Comparison of ENCODE assay signal across 16 cellular contexts in the genomic region with DNA sequence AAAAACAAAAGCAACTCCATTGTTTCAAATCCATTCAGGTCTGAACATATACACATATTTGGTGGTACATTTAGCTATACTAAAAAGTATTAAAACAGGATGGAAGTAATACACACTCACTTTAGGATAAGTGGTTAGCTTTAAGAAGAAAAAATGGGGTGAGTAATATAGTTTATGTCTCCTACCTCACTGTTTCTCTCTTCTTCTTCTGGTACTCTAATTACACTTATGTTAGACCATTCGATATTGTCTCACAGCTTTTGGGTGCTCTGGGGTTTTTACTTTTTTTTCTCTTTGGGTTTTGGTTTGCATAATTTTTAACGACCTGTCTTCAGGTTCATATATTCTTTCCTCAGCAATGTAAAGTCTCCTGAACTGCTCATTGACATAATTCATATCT.
DNase-seq lines count a peak whose midpoint lies in the region; ATAC-seq, FAIRE-seq and TF ChIP-seq lines count a peak whose summit lies in the region.
"Had no signal": no experiment of that assay in that cellular context is flagged by ENCODE, and none has a peak within 500 bp of the region (broad histone marks: within the 10 kb centered on the region; RNA-seq: fewer than 3 reads in every experiment).

No MANE protein-coding gene starts in this region.

- BruUV-seq in GM12878 (replicated peaks; lab: Mats Ljungman, UMichigan): no TSS peak

- no peaks in the 10 kb centered on the region for H3K79me2 ChIP-seq in GM12878 (ENCODE audit: control insufficient read depth, insufficient read depth, low read length)

- SMC1A ChIA-PET in GM12878 (lab: Charles Lee; ENCODE audit: uncharacterized antibody, unreplicated experiment): interaction anchor here (0.7 to 1.2 kb wide), 2 partner anchors 9 to 108 kb away, joined by 3 read pairs; no protein-coding TSS in a partner anchor

- H3K4me1 Mint-ChIP-seq in activated CD8-positive, alpha-beta T cell treated with anti-CD3 and anti-CD28 coated beads for 36 hours (ENCODE audit: low read depth): peaks cover 14% of the 10 kb centered on the region
- H3K4me1 Mint-ChIP-seq in activated CD8-positive, alpha-beta T cell treated with anti-CD3 and anti-CD28 coated beads, Interleukin-2, amount 10 ng/mL, durations not matched to agents 7 days and 5 days (ENCODE audit: low read depth): peaks cover 14% of the 10 kb centered on the region
- H3K4me1 Mint-ChIP-seq in CD8-positive, alpha-beta memory T cell: peaks cover 0 to 15% (median 11%) of the 10 kb centered on the region in 3 donors

- no peak overlapping the region for H3K27ac ChIP-seq in A549
- H3K27ac ChIP-seq in HEK293 (ENCODE audit: extremely low read depth, low read depth, low read length): no peak overlapping the region
- H3K27ac ChIP-seq in GM12878 (ENCODE audit: control insufficient read depth, insufficient read depth): no peak overlapping the region
- no peak overlapping the region for H3K27ac ChIP-seq in lower lobe of right lung
- H3K27ac ChIP-seq in CD8-positive, alpha-beta memory T cell (ENCODE audit: low read depth, low read length): no peak overlapping the region

- 51% methylated on average over 2 of the region's 2 CpGs for WGBS in A549 (ENCODE audit: missing lambda C conversion rate)
- 2% methylated on average over 2 of the region's 2 CpGs for WGBS in GM12878 (ENCODE audit: insufficient coverage, insufficient replicate concordance, low lambda C conversion rate, missing lambda C conversion rate)

- TF ChIP-seq RAD21 in A549 (conservative IDR thresholded peaks at IDR 0.05 in 1 of 2, IDR thresholded peaks at IDR 0.05 in 1 of 2) (no peak), GM12878 (IDR thresholded peaks at IDR 0.05; ENCODE audit: insufficient read depth, low read depth, low read length) (no peak)

- POLR2A ChIA-PET in activated CD8-positive, alpha-beta T cell treated with anti-CD3 and anti-CD28 coated beads for 36 hours (lab: Charles Lee): interaction anchor here (0.6 kb wide), 1 partner anchor 46 kb away, joined by 3 read pairs; no protein-coding TSS in a partner anchor
- POLR2A ChIA-PET in activated CD8-positive, alpha-beta T cell treated with anti-CD3 and anti-CD28 coated beads, Interleukin-2, amount 10 ng/mL, durations not matched to agents 7 days and 5 days (lab: Charles Lee): no interaction called here
- POLR2A ChIA-PET in A549 (lab: Yijun Ruan, JAX) (no interaction called here), HEK293 (lab: Yijun Ruan, JAX) (no interaction called here), GM12878 (lab: Charles Lee) (no interaction called here)
- POLR2A ChIA-PET in CD8-positive, alpha-beta memory T cell (lab: Charles Lee): no interaction called here

- TF ChIP-seq POLR2A in A549 (IDR thresholded peaks at IDR 0.05; ENCODE audit: low read length): no peak
- TF ChIP-seq POLR2A in GM12878 (IDR thresholded peaks at IDR 0.05; ENCODE audit: low read depth, low read length): no peak

- no peaks in the 10 kb centered on the region for H3K36me3 Mint-ChIP-seq in activated CD8-positive, alpha-beta T cell treated with anti-CD3 and anti-CD28 coated beads for 36 hours (ENCODE audit: low read depth)
- H3K36me3 Mint-ChIP-seq in activated CD8-positive, alpha-beta T cell treated with anti-CD3 and anti-CD28 coated beads, Interleukin-2, amount 10 ng/mL, durations not matched to agents 7 days and 5 days (ENCODE audit: low read depth): no peaks in the 10 kb centered on the region
- H3K36me3 Mint-ChIP-seq in CD8-positive, alpha-beta memory T cell: no peaks in the 10 kb centered on the region
- H3K36me3 Mint-ChIP-seq: CD4-positive, CD25-positive, alpha-beta regulatory T cell had no signal

- CTCF ChIA-PET in activated CD8-positive, alpha-beta T cell treated with anti-CD3 and anti-CD28 coated beads for 36 hours (lab: Charles Lee): interaction anchor here (1.0 to 1.1 kb wide), 2 partner anchors 8 to 11 kb away, joined by 3 to 9 read pairs; no protein-coding TSS in a partner anchor
- CTCF ChIA-PET in activated CD8-positive, alpha-beta T cell treated with anti-CD3 and anti-CD28 coated beads, Interleukin-2, amount 10 ng/mL, durations not matched to agents 7 days and 5 days (lab: Charles Lee): interaction anchor here (0.9 to 1.1 kb wide), 2 partner anchors 8 to 26 kb away, joined by 3 to 5 read pairs; no protein-coding TSS in a partner anchor
- CTCF ChIA-PET in A549 (lab: Yijun Ruan, JAX) (interaction anchor here (1.2 to 2.3 kb wide), 2 partner anchors 8 to 25 kb away, joined by 7 to 8 read pairs; no protein-coding TSS in a partner anchor), HEK293 (lab: Yijun Ruan, JAX) (interaction anchor here (0.7 kb wide), 2 partner anchors 15 to 200 kb away, joined by 3 to 4 read pairs; no protein-coding TSS in a partner anchor), GM12878 (lab: Yijun Ruan, JAX) (interaction anchor here (0.6 to 0.8 kb wide), 2 partner anchors 8 to 9 kb away, joined by 3 read pairs; no protein-coding TSS in a partner anchor)
- CTCF ChIA-PET in CD8-positive, alpha-beta memory T cell (lab: Charles Lee): no interaction called here

- H3K4me3 ChIP-seq in A549 (no peak overlapping the region), HEK293 (ENCODE audit: low read depth, low read length) (no peak overlapping the region), GM12878 (no peak overlapping the region), lower lobe of right lung (no peak overlapping the region)
- no peak overlapping the region for H3K4me3 ChIP-seq in CD8-positive, alpha-beta memory T cell (ENCODE audit: low read length)

- H3K4me3 Mint-ChIP-seq in activated CD8-positive, alpha-beta T cell treated with anti-CD3 and anti-CD28 coated beads for 36 hours: no peak overlapping the region
- H3K4me3 Mint-ChIP-seq in activated CD8-positive, alpha-beta T cell treated with anti-CD3 and anti-CD28 coated beads, Interleukin-2, amount 10 ng/mL, durations not matched to agents 7 days and 5 days: no peak overlapping the region
- no peak overlapping the region for H3K4me3 Mint-ChIP-seq in CD8-positive, alpha-beta memory T cell
- H3K4me3 Mint-ChIP-seq: CD4-positive, CD25-positive, alpha-beta regulatory T cell had no signal

- H3K4me1 ChIP-seq in A549 (no peaks in the 10 kb centered on the region), HEK293 (ENCODE audit: control insufficient read depth, insufficient read depth, low read length) (no peaks in the 10 kb centered on the region), GM12878 (ENCODE audit: control insufficient read depth, insufficient read depth, low read length) (peaks cover 17% of the 10 kb centered on the region), lower lobe of right lung (no peaks in the 10 kb centered on the region)
- H3K4me1 ChIP-seq in CD8-positive, alpha-beta memory T cell (ENCODE audit: insufficient read depth, low read length): no peaks in the 10 kb centered on the region
- H3K4me1 ChIP-seq: BE2C, Caco-2 had no signal

- H3K4me2 ChIP-seq in A549 (no peak overlapping the region), GM12878 (ENCODE audit: control insufficient read depth, insufficient read depth) (no peak overlapping the region)

- RAD21 ChIA-PET in GM12878 (lab: Charles Lee; ENCODE audit: unreplicated experiment): interaction anchor here (0.7 to 9.7 kb wide), 2 partner anchors 26 to 109 kb away, joined by 3 to 177 read pairs; no protein-coding TSS in a partner anchor

- no peak for DNase-seq in activated CD8-positive, alpha-beta T cell treated with anti-CD3 and anti-CD28 coated beads for 36 hours
- DNase-seq in activated CD8-positive, alpha-beta T cell treated with anti-CD3 and anti-CD28 coated beads, Interleukin-2, amount 10 ng/mL, durations not matched to agents 7 days and 5 days: no peak
- DNase-seq in A549 (ENCODE audit: low read depth in 1 of 2, low spot score in 1 of 2) (no peak), GM12878 (ENCODE audit: low read depth, low spot score) (no peak), SW480 (ENCODE audit: low spot score) (no peak), lower lobe of right lung (no peak)
- DNase-seq in CD8-positive, alpha-beta memory T cell: no peak
- DNase-seq: 8988T; BE2C; C1 segment of cervical spinal cord; Caco-2; CD4-positive, CD25-positive, alpha-beta regulatory T cell; GOT3; H7 had no signal

- H3K9me3 Mint-ChIP-seq in activated CD8-positive, alpha-beta T cell treated with anti-CD3 and anti-CD28 coated beads for 36 hours: no peaks in the 10 kb centered on the region
- no peaks in the 10 kb centered on the region for H3K9me3 Mint-ChIP-seq in activated CD8-positive, alpha-beta T cell treated with anti-CD3 and anti-CD28 coated beads, Interleukin-2, amount 10 ng/mL, durations not matched to agents 7 days and 5 days (ENCODE audit: insufficient read depth)
- no peaks in the 10 kb centered on the region for H3K9me3 Mint-ChIP-seq in CD8-positive, alpha-beta memory T cell

- intact Hi-C loops in activated CD8-positive, alpha-beta T cell treated with anti-CD3 and anti-CD28 coated beads for 36 hours (cut with micrococcal nuclease): no loop called here
- intact Hi-C loops in GM12878 (cut with micrococcal nuclease; ENCODE audit: unreplicated experiment): no loop called here
- intact Hi-C loops in lower lobe of right lung (cut with DNase I): no loop called here

- no peaks in the 10 kb centered on the region for H3K9me3 ChIP-seq in A549
- H3K9me3 ChIP-seq in HEK293 (ENCODE audit: control insufficient read depth, insufficient read depth, low read depth, low read length): no peaks in the 10 kb centered on the region
- H3K9me3 ChIP-seq in GM12878 (replicated peaks; ENCODE audit: control insufficient read depth, insufficient read depth, low read length): no peaks in the 10 kb centered on the region; the same call in 2 of the 3 replicates
- no peaks in the 10 kb centered on the region for H3K9me3 ChIP-seq in lower lobe of right lung
- no peaks in the 10 kb centered on the region for H3K9me3 ChIP-seq in CD8-positive, alpha-beta memory T cell (ENCODE audit: low read length)
- H3K9me3 ChIP-seq: BE2C, Caco-2 had no signal

- no peaks in the 10 kb centered on the region for H3K27me3 Mint-ChIP-seq in activated CD8-positive, alpha-beta T cell treated with anti-CD3 and anti-CD28 coated beads for 36 hours
- H3K27me3 Mint-ChIP-seq in activated CD8-positive, alpha-beta T cell treated with anti-CD3 and anti-CD28 coated beads, Interleukin-2, amount 10 ng/mL, durations not matched to agents 7 days and 5 days (ENCODE audit: low read depth): no peaks in the 10 kb centered on the region
- H3K27me3 Mint-ChIP-seq in CD8-positive, alpha-beta memory T cell: peaks cover 0 to 2% of the 10 kb centered on the region in 2 donors
- H3K27me3 Mint-ChIP-seq: CD4-positive, CD25-positive, alpha-beta regulatory T cell had no signal

- peak; percentile 67 for ATAC-seq in activated CD8-positive, alpha-beta T cell treated with anti-CD3 and anti-CD28 coated beads for 36 hours
- no peak for ATAC-seq in activated CD8-positive, alpha-beta T cell treated with anti-CD3 and anti-CD28 coated beads, Interleukin-2, amount 10 ng/mL, durations not matched to agents 7 days and 5 days
- ATAC-seq in A549 (no peak), GM12878 (peak; percentile 34; the same call in 1 of the 3 replicates), lower lobe of right lung (no peak)

- peak; percentile 46 for FAIRE-seq in A549 (lab: Jason Lieb, UNC)
- FAIRE-seq in GM12878 (lab: Jason Lieb, UNC): no peak
- FAIRE-seq: D721Med had no signal

- TF ChIP-seq EP300 in A549 (IDR thresholded peaks at IDR 0.05): no peak
- no peak for TF ChIP-seq EP300 in GM12878 (IDR thresholded peaks at IDR 0.05; ENCODE audit: borderline replicate concordance in 1 of 2, control insufficient read depth in 1 of 2, low read depth in 2 of 2, low read length in 2 of 2)

- H3K36me3 ChIP-seq in HEK293 (ENCODE audit: control insufficient read depth in 2 of 2, insufficient read depth in 1 of 2, low read length in 2 of 2): no peaks in the 10 kb centered on the region
- H3K36me3 ChIP-seq in GM12878 (ENCODE audit: control insufficient read depth in 2 of 2, insufficient read depth in 2 of 2, low read length in 1 of 2): no peaks in the 10 kb centered on the region
- no peaks in the 10 kb centered on the region for H3K36me3 ChIP-seq in lower lobe of right lung
- no peaks in the 10 kb centered on the region for H3K36me3 ChIP-seq in CD8-positive, alpha-beta memory T cell (ENCODE audit: insufficient read depth, low read length)
- H3K36me3 ChIP-seq: BE2C had no signal

- no peak for TF ChIP-seq CTCF in activated CD8-positive, alpha-beta T cell treated with anti-CD3 and anti-CD28 coated beads for 36 hours (IDR thresholded peaks at IDR 0.05)
- no peak for TF ChIP-seq CTCF in A549 (IDR thresholded peaks at IDR 0.05)
- TF ChIP-seq CTCF in HEK293 (tag by site-specific recombination; IDR thresholded peaks at IDR 0.05): no peak
- TF ChIP-seq CTCF in GM12878 (IDR thresholded peaks at IDR 0.05 in 2 of 3, conservative IDR thresholded peaks at IDR 0.05 in 1 of 3; ENCODE audit: control insufficient read depth in 2 of 3, extremely low read depth in 1 of 3, insufficient read depth in 1 of 3, low read depth in 3 of 3, low read length in 3 of 3): no peak
- no peak for TF ChIP-seq CTCF in lower lobe of right lung (IDR thresholded peaks at IDR 0.05)

- no peak overlapping the region for H2AFZ ChIP-seq in GM12878 (ENCODE audit: control insufficient read depth, low read depth, low read length)

- in situ Hi-C loops in GM12878 (cut with MboI): no loop called here

- no peak overlapping the region for H3K9ac ChIP-seq in GM12878 (ENCODE audit: control insufficient read depth, insufficient read depth, low read length)

- H3K27ac Mint-ChIP-seq in activated CD8-positive, alpha-beta T cell treated with anti-CD3 and anti-CD28 coated beads for 36 hours: no peak overlapping the region
- no peak overlapping the region for H3K27ac Mint-ChIP-seq in activated CD8-positive, alpha-beta T cell treated with anti-CD3 and anti-CD28 coated beads, Interleukin-2, amount 10 ng/mL, durations not matched to agents 7 days and 5 days
- peak overlapping the region in 1 of 8 donors; percentile 14 for H3K27ac Mint-ChIP-seq in CD8-positive, alpha-beta memory T cell
- H3K27ac Mint-ChIP-seq: CD4-positive, CD25-positive, alpha-beta regulatory T cell had no signal

- no peaks in the 10 kb centered on the region for H4K20me1 ChIP-seq in GM12878 (ENCODE audit: control insufficient read depth, insufficient read depth)

- H3K27me3 ChIP-seq in GM12878 (replicated peaks in 1 of 2; ENCODE audit: control insufficient read depth in 2 of 2, insufficient read depth in 2 of 2, low read length in 1 of 2): no peaks in the 10 kb centered on the region
- H3K27me3 ChIP-seq in lower lobe of right lung (ENCODE audit: low read depth): no peaks in the 10 kb centered on the region
- no peaks in the 10 kb centered on the region for H3K27me3 ChIP-seq in CD8-positive, alpha-beta memory T cell (ENCODE audit: insufficient read depth, low read length, poor library complexity, severe bottlenecking)
- H3K27me3 ChIP-seq: BE2C had no signal

Comparison
In these comparisons a context has a peak if more than half of its experiments do, and no peak if none do; other contexts are left out.
1. ATAC-seq: peak in activated CD8-positive, alpha-beta T cell treated with anti-CD3 and anti-CD28 coated beads for 36 hours (single experiment) and GM12878 (single experiment); none in activated CD8-positive, alpha-beta T cell treated with anti-CD3 and anti-CD28 coated beads, Interleukin-2, amount 10 ng/mL, durations not matched to agents 7 days and 5 days (single experiment), A549 (0 of 2) and lower lobe of right lung (0 of 2).